Comparison of ENCODE assay signal across 1 cellular context in the genomic region with DNA sequence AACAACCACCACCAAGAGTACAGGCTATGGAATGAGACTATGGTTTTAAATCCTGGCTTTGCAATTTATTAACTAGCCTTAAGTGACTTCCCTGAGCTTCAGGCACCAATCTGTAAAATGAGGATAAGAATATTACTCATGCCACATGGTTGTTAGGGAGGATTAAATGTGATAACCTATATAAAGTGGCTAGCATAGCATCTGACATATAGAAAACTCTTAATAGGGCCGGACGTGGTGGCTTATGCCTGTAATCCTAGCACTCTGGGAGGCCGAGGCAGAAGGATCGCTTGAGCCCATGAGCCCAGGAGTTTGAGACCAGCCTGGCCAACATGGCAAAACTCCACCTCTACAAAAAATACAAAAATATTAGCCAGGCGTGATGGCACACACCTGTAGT.
TF ChIP-seq lines count a peak whose summit lies in the region.

No MANE protein-coding gene starts in this region.

TF ChIP-seq in WTC11, 78 proteins besides CTCF, POLR2A, EP300 and RAD21 (continued from another document):
- TF ChIP-seq, protein P1, sequence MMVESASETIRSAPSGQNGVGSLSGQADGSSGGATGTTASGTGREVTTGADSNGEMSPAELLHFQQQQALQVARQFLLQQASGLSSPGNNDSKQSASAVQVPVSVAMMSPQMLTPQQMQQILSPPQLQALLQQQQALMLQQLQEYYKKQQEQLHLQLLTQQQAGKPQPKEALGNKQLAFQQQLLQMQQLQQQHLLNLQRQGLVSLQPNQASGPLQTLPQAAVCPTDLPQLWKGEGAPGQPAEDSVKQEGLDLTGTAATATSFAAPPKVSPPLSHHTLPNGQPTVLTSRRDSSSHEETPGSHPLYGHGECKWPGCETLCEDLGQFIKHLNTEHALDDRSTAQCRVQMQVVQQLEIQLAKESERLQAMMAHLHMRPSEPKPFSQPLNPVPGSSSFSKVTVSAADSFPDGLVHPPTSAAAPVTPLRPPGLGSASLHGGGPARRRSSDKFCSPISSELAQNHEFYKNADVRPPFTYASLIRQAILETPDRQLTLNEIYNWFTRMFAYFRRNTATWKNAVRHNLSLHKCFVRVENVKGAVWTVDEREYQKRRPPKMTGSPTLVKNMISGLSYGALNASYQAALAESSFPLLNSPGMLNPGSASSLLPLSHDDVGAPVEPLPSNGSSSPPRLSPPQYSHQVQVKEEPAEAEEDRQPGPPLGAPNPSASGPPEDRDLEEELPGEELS (CRISPR knock-in tag; IDR thresholded peaks at IDR 0.05), result no peak
- TF ChIP-seq TCF7 (CRISPR knock-in tag; IDR thresholded peaks at IDR 0.05; ENCODE audit: low read depth) (no peak), ZSCAN18 (CRISPR knock-in tag; IDR thresholded peaks at IDR 0.05) (no peak), HMGA2 (CRISPR knock-in tag; IDR thresholded peaks at IDR 0.05) (no peak)
TF ChIP-seq in WTC11: peak in this region for 0.
